ENCODE assay signal across 1 cellular context in genomic region chr6:37695273-37695672, GRCh38.
TF ChIP-seq lines count a peak whose summit lies in the region.

No MANE protein-coding gene starts in this region.

TF ChIP-seq in GM23338, 12 proteins besides CTCF, POLR2A, EP300 and RAD21 (continued from another document):
- TF ChIP-seq, protein P1, sequence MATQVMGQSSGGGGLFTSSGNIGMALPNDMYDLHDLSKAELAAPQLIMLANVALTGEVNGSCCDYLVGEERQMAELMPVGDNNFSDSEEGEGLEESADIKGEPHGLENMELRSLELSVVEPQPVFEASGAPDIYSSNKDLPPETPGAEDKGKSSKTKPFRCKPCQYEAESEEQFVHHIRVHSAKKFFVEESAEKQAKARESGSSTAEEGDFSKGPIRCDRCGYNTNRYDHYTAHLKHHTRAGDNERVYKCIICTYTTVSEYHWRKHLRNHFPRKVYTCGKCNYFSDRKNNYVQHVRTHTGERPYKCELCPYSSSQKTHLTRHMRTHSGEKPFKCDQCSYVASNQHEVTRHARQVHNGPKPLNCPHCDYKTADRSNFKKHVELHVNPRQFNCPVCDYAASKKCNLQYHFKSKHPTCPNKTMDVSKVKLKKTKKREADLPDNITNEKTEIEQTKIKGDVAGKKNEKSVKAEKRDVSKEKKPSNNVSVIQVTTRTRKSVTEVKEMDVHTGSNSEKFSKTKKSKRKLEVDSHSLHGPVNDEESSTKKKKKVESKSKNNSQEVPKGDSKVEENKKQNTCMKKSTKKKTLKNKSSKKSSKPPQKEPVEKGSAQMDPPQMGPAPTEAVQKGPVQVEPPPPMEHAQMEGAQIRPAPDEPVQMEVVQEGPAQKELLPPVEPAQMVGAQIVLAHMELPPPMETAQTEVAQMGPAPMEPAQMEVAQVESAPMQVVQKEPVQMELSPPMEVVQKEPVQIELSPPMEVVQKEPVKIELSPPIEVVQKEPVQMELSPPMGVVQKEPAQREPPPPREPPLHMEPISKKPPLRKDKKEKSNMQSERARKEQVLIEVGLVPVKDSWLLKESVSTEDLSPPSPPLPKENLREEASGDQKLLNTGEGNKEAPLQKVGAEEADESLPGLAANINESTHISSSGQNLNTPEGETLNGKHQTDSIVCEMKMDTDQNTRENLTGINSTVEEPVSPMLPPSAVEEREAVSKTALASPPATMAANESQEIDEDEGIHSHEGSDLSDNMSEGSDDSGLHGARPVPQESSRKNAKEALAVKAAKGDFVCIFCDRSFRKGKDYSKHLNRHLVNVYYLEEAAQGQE (IDR thresholded peaks at IDR 0.05; ENCODE audit: unreplicated experiment): no peak
- TF ChIP-seq JUNB (IDR thresholded peaks at IDR 0.05; ENCODE audit: unreplicated experiment): no peak
- TF ChIP-seq, protein P2, sequence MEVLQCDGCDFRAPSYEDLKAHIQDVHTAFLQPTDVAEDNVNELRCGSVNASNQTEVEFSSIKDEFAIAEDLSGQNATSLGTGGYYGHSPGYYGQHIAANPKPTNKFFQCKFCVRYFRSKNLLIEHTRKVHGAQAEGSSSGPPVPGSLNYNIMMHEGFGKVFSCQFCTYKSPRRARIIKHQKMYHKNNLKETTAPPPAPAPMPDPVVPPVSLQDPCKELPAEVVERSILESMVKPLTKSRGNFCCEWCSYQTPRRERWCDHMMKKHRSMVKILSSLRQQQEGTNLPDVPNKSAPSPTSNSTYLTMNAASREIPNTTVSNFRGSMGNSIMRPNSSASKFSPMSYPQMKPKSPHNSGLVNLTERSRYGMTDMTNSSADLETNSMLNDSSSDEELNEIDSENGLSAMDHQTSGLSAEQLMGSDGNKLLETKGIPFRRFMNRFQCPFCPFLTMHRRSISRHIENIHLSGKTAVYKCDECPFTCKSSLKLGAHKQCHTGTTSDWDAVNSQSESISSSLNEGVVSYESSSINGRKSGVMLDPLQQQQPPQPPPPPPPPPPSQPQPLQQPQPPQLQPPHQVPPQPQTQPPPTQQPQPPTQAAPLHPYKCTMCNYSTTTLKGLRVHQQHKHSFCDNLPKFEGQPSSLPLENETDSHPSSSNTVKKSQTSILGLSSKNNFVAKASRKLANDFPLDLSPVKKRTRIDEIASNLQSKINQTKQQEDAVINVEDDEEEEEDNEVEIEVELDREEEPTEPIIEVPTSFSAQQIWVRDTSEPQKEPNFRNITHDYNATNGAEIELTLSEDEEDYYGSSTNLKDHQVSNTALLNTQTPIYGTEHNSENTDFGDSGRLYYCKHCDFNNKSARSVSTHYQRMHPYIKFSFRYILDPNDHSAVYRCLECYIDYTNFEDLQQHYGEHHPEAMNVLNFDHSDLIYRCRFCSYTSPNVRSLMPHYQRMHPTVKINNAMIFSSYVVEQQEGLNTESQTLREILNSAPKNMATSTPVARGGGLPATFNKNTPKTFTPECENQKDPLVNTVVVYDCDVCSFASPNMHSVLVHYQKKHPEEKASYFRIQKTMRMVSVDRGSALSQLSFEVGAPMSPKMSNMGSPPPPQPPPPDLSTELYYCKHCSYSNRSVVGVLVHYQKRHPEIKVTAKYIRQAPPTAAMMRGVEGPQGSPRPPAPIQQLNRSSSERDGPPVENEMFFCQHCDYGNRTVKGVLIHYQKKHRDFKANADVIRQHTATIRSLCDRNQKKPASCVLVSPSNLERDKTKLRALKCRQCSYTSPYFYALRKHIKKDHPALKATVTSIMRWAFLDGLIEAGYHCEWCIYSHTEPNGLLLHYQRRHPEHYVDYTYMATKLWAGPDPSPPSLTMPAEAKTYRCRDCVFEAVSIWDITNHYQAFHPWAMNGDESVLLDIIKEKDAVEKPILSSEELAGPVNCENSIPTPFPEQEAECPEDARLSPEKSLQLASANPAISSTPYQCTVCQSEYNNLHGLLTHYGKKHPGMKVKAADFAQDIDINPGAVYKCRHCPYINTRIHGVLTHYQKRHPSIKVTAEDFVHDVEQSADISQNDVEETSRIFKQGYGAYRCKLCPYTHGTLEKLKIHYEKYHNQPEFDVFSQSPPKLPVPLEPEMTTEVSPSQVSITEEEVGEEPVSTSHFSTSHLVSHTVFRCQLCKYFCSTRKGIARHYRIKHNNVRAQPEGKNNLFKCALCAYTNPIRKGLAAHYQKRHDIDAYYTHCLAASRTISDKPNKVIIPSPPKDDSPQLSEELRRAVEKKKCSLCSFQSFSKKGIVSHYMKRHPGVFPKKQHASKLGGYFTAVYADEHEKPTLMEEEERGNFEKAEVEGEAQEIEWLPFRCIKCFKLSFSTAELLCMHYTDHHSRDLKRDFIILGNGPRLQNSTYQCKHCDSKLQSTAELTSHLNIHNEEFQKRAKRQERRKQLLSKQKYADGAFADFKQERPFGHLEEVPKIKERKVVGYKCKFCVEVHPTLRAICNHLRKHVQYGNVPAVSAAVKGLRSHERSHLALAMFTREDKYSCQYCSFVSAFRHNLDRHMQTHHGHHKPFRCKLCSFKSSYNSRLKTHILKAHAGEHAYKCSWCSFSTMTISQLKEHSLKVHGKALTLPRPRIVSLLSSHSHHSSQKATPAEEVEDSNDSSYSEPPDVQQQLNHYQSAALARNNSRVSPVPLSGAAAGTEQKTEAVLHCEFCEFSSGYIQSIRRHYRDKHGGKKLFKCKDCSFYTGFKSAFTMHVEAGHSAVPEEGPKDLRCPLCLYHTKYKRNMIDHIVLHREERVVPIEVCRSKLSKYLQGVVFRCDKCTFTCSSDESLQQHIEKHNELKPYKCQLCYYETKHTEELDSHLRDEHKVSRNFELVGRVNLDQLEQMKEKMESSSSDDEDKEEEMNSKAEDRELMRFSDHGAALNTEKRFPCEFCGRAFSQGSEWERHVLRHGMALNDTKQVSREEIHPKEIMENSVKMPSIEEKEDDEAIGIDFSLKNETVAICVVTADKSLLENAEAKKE (CRISPR knock-in tag; IDR thresholded peaks at IDR 0.05): no peak
